Comparison of ENCODE assay signal across 18 cellular contexts in the genomic region with DNA sequence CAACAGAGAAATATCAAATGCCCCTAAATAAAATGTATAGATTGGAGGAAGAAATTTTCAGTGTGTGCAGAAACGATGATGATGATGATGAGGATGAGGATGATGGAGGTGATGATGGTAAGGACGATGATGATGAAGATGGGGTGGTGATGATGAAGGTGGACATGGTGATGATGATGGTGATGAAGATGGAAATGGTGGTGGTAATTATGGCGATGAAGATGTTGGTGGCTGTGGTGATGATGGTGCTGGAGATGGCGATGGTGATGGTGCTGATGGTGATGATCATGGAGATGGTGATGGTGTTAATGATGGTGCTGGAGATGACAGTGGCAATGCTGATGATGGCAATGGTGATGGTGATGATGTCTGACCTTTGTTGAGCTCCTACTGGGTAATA.
DNase-seq lines count a peak whose midpoint lies in the region; ATAC-seq, FAIRE-seq and TF ChIP-seq lines count a peak whose summit lies in the region.
"Had no signal": no experiment of that assay in that cellular context is flagged by ENCODE, and none has a peak within 500 bp of the region (broad histone marks: within the 10 kb centered on the region; RNA-seq: fewer than 3 reads in every experiment).

No MANE protein-coding gene starts in this region.

- no peak overlapping the region for H2BK5ac ChIP-seq in H1 (ENCODE audit: low read depth, low read length)

- TF ChIP-seq EP300 in GM12878 (IDR thresholded peaks at IDR 0.05; ENCODE audit: borderline replicate concordance in 1 of 2, control insufficient read depth in 1 of 2, low read depth in 2 of 2, low read length in 2 of 2), result no peak
- TF ChIP-seq EP300 in H1 (IDR thresholded peaks at IDR 0.05; ENCODE audit: borderline replicate concordance in 1 of 2, low read depth in 2 of 2, low read length in 2 of 2), result no peak

- no peak overlapping the region for H3K27ac ChIP-seq in GM12878 (ENCODE audit: control insufficient read depth, insufficient read depth)
- no peak overlapping the region for H3K27ac ChIP-seq in H1 (ENCODE audit: low read depth, low read length)
- H3K27ac ChIP-seq: GM23248 had no signal

- CTCF ChIA-PET in GM12878 (lab: Yijun Ruan, JAX) (interaction anchor here (0.6 to 1.5 kb wide), 3 partner anchors 36 to 121 kb away, joined by 3 to 4 read pairs (median 3); no protein-coding TSS in a partner anchor), H1 (lab: Charles Lee; ENCODE audit: partially characterized antibody) (interaction anchor here (1.1 to 4.9 kb wide), 6 partner anchors 8 to 54 kb away, joined by 3 to 30 read pairs (median 4); no protein-coding TSS in a partner anchor)

- no TSS peak for BruUV-seq in GM12878 (replicated peaks; lab: Mats Ljungman, UMichigan)

- peaks cover 3% of the 10 kb centered on the region; the same call in 1 of the 2 replicates for H3K23me2 ChIP-seq in H1 (ENCODE audit: low read depth, low read length)

- SMC1A ChIA-PET in GM12878 (lab: Charles Lee; ENCODE audit: uncharacterized antibody, unreplicated experiment), result no interaction called here

- H3K4me3 ChIP-seq in GM12878, result no peak overlapping the region
- no peak overlapping the region for H3K4me3 ChIP-seq in H1 (ENCODE audit: extremely low read depth in 1 of 4, insufficient read depth in 2 of 4, low read depth in 3 of 4, low read length in 4 of 4)
- H3K4me3 ChIP-seq: GM23248 had no signal

- H3K36me3 ChIP-seq in GM12878 (ENCODE audit: control insufficient read depth in 2 of 2, insufficient read depth in 2 of 2, low read length in 1 of 2) (no peaks in the 10 kb centered on the region), H1 (ENCODE audit: control insufficient read depth in 2 of 4, insufficient read depth in 4 of 4, low read length in 3 of 4) (no peaks in the 10 kb centered on the region)

- H3K9ac ChIP-seq in GM12878 (ENCODE audit: control insufficient read depth, insufficient read depth, low read length), result no peak overlapping the region
- no peak overlapping the region for H3K9ac ChIP-seq in H1 (replicated peaks in 1 of 4; ENCODE audit: extremely low read depth in 1 of 4, low read depth in 3 of 4, low read length in 3 of 4)
- H3K9ac ChIP-seq: GM23248 had no signal

- no peak for ATAC-seq in GM12878
- ATAC-seq in GM18505 (IDR thresholded peaks at IDR 0.05; ENCODE audit: unreplicated experiment), result no peak
- ATAC-seq in GM18861 (IDR thresholded peaks at IDR 0.05; ENCODE audit: unreplicated experiment), result no peak
- ATAC-seq: HCT116 had no signal

- TF ChIP-seq POLR2A in GM12878 (IDR thresholded peaks at IDR 0.05; ENCODE audit: low read depth, low read length), result no peak
- no peak for TF ChIP-seq POLR2A in H1 (IDR thresholded peaks at IDR 0.05; ENCODE audit: control extremely low read depth in 1 of 2, low read depth in 2 of 2, low read length in 2 of 2)
- TF ChIP-seq POLR2A in GM18505 (IDR thresholded peaks at IDR 0.05; ENCODE audit: borderline replicate concordance, extremely low read depth, insufficient read depth, insufficient read length), result no peak

- H2BK15ac ChIP-seq in H1 (ENCODE audit: low read length), result no peak overlapping the region

- no peak overlapping the region for H3K23ac ChIP-seq in H1 (ENCODE audit: insufficient read length)

- no peak overlapping the region for H2BK12ac ChIP-seq in H1 (ENCODE audit: low read depth, low read length)

- in situ Hi-C loops in GM12878 (cut with MboI), result no loop called here

- H3K4ac ChIP-seq in H1 (replicated peaks; ENCODE audit: insufficient read length, low read depth, low read length), result no peak overlapping the region

- no peak overlapping the region for H3K18ac ChIP-seq in H1 (ENCODE audit: extremely low read depth, low read length)

- H4K8ac ChIP-seq in H1 (ENCODE audit: extremely low read depth, insufficient read depth, low read length), result no peak overlapping the region

- TF ChIP-seq RAD21 in GM12878 (IDR thresholded peaks at IDR 0.05; ENCODE audit: insufficient read depth, low read depth, low read length) (no peak), H1 (IDR thresholded peaks at IDR 0.05 in 1 of 2, conservative IDR thresholded peaks at IDR 0.05 in 1 of 2; ENCODE audit: low read depth in 2 of 2, low read length in 2 of 2) (no peak)

- H3K56ac ChIP-seq in H1 (replicated peaks; ENCODE audit: insufficient read length, low read depth, low read length), result no peak overlapping the region

- H3K27me3 ChIP-seq in GM12878 (replicated peaks in 1 of 2; ENCODE audit: control insufficient read depth in 2 of 2, insufficient read depth in 2 of 2, low read length in 1 of 2) (peaks cover 0 to 3% of the 10 kb centered on the region in 2 experiments; a peak in 2 of 4 replicates), H1 (replicated peaks in 1 of 4; ENCODE audit: control insufficient read depth in 3 of 4, extremely low read depth in 1 of 4, insufficient read depth in 3 of 4, low read length in 3 of 4) (no peaks in the 10 kb centered on the region)

- H3K9me3 ChIP-seq in GM12878 (replicated peaks; ENCODE audit: control insufficient read depth, insufficient read depth, low read length) (no peaks in the 10 kb centered on the region; the same call in 2 of the 3 replicates), H1 (ENCODE audit: insufficient read depth in 2 of 2, low read depth in 1 of 2, low read length in 1 of 2) (peaks cover 0 to 4% of the 10 kb centered on the region in 2 experiments; a peak in 2 of 4 replicates)

- no peak overlapping the region for H4K5ac ChIP-seq in H1 (ENCODE audit: insufficient read length, low read depth, low read length)

- DNase-seq in HTR-8/SVneo (ENCODE audit: insufficient read length, low spot score) (no peak), GM12878 (ENCODE audit: low read depth, low spot score) (no peak), H1 (ENCODE audit: low read depth in 1 of 2, low spot score in 2 of 2) (no peak), NCI-H526 treated with DMSO at 0.1 percent for 48 hours (lab: John Stamatoyannopoulos, UW) (no peak)
- DNase-seq: C1 segment of cervical spinal cord; Calu3; CD4-positive, alpha-beta memory T cell; COR-L47; DMS53; DMS79 treated with DMSO at 0.1 percent for 48 hours; GF-D8; H9; HFFc6 had no signal

- H3K4me1 ChIP-seq in GM12878 (ENCODE audit: control insufficient read depth, insufficient read depth, low read length) (no peaks in the 10 kb centered on the region), H1 (replicated peaks in 1 of 4; ENCODE audit: control insufficient read depth in 3 of 4, insufficient read depth in 4 of 4, low read length in 3 of 4) (no peaks in the 10 kb centered on the region)

- peak overlapping the region; percentile 37 for H4K91ac ChIP-seq in H1 (replicated peaks; ENCODE audit: insufficient read length, low read length)

- POLR2A ChIA-PET in GM12878 (lab: Charles Lee), result no interaction called here
- POLR2A ChIA-PET in H1 (lab: Charles Lee; ENCODE audit: partially characterized antibody), result no interaction called here

- H2AFZ ChIP-seq in GM12878 (ENCODE audit: control insufficient read depth, low read depth, low read length) (no peak overlapping the region), H1 (ENCODE audit: low read length) (no peak overlapping the region)
- H2AFZ ChIP-seq: GM23248 had no signal

- 7% methylated on average over 4 of the region's 4 CpGs for WGBS in GM12878 (ENCODE audit: insufficient coverage, insufficient replicate concordance, low lambda C conversion rate, missing lambda C conversion rate)
- 87 to 100% methylated on average over 2 to 4 of the region's 4 CpGs for WGBS in H1 (ENCODE audit: extremely low coverage in 1 of 2, insufficient coverage in 1 of 2, insufficient read length in 1 of 2, insufficient replicate concordance in 2 of 2, low coverage in 1 of 2, low lambda C conversion rate in 2 of 2, missing lambda C conversion rate in 1 of 2), 2 experiments

- TF ChIP-seq CTCF in GM12878 (IDR thresholded peaks at IDR 0.05 in 2 of 3, conservative IDR thresholded peaks at IDR 0.05 in 1 of 3; ENCODE audit: control insufficient read depth in 2 of 3, extremely low read depth in 1 of 3, insufficient read depth in 1 of 3, low read depth in 3 of 3, low read length in 3 of 3) (no peak), H1 (IDR thresholded peaks at IDR 0.05; ENCODE audit: control extremely low read depth in 1 of 3, insufficient read depth in 1 of 3, low read depth in 1 of 3, low read length in 3 of 3) (no peak)

- no peaks in the 10 kb centered on the region for H3K79me2 ChIP-seq in GM12878 (ENCODE audit: control insufficient read depth, insufficient read depth, low read length)
- H3K79me2 ChIP-seq in H1 (ENCODE audit: control insufficient read depth in 1 of 2, insufficient read depth in 2 of 2, low read length in 2 of 2), result no peaks in the 10 kb centered on the region

- RAD21 ChIA-PET in GM12878 (lab: Charles Lee; ENCODE audit: unreplicated experiment), result interaction anchor here (1.5 kb wide), 1 partner anchor 53 kb away, joined by 4 read pairs; no protein-coding TSS in a partner anchor

- H3K4me2 ChIP-seq in GM12878 (ENCODE audit: control insufficient read depth, insufficient read depth), result no peak overlapping the region
- no peak overlapping the region for H3K4me2 ChIP-seq in H1 (ENCODE audit: insufficient read depth in 1 of 2, low read depth in 2 of 2, low read length in 2 of 2)

- no peak overlapping the region for H2BK20ac ChIP-seq in H1 (ENCODE audit: low read length)

- H2BK120ac ChIP-seq in H1 (replicated peaks; ENCODE audit: low read depth, low read length), result no peak overlapping the region

- peak; percentile 98 for FAIRE-seq in HTR-8/SVneo (lab: Jason Lieb, UNC)
- FAIRE-seq in GM12878 (lab: Jason Lieb, UNC), result no peak
- no peak for FAIRE-seq in H1 (lab: Jason Lieb, UNC)
- FAIRE-seq: GM12892 had no signal

- intact Hi-C loops in GM12878 (cut with micrococcal nuclease; ENCODE audit: unreplicated experiment), result no loop called here

- no peak overlapping the region for H2AK5ac ChIP-seq in H1 (ENCODE audit: low read depth, low read length)

- no peaks in the 10 kb centered on the region for H3K79me1 ChIP-seq in H1 (ENCODE audit: low read depth, low read length)

- H4K20me1 ChIP-seq in GM12878 (ENCODE audit: control insufficient read depth, insufficient read depth) (no peaks in the 10 kb centered on the region), H1 (replicated peaks in 1 of 2; ENCODE audit: control insufficient read depth in 1 of 2, insufficient read depth in 2 of 2, low read length in 2 of 2) (peaks cover 0 to 3% of the 10 kb centered on the region in 2 experiments)

- no peak overlapping the region for H3K14ac ChIP-seq in H1 (ENCODE audit: insufficient read length)

TF ChIP-seq in GM12878, 131 proteins besides CTCF, POLR2A, EP300 and RAD21:
- TF ChIP-seq FOS (IDR thresholded peaks at IDR 0.05; ENCODE audit: borderline replicate concordance, extremely low read depth, insufficient read length), result no peak
- peak; percentile 34; the same call in 1 of the 2 replicates for TF ChIP-seq FOXK2 (IDR thresholded peaks at IDR 0.05)

TF ChIP-seq in H1, 55 proteins besides CTCF, POLR2A, EP300 and RAD21 (continues in another document):
- TF ChIP-seq POLR2AphosphoS5 (IDR thresholded peaks at IDR 0.05; ENCODE audit: low read depth, low read length), result no peak
- TF ChIP-seq RNF2 (IDR thresholded peaks at IDR 0.05; ENCODE audit: borderline replicate concordance, low read depth, low read length, missing control alignments, poor library complexity, severe bottlenecking), result no peak
- TF ChIP-seq KDM4A (IDR thresholded peaks at IDR 0.05; ENCODE audit: low read depth, low read length, severe bottlenecking), result no peak
- no peak for TF ChIP-seq KDM1A (IDR thresholded peaks at IDR 0.05; ENCODE audit: borderline replicate concordance, low read length)
- TF ChIP-seq GTF2F1 (IDR thresholded peaks at IDR 0.05; ENCODE audit: borderline replicate concordance, low read depth, low read length), result no peak
